In genomic region chr6:2988426-2989331, GRCh38 we compare ENCODE assay signal across 8 cellular contexts. TPM values are rescaled to one million over a fixed set of nuclear protein-coding genes. Genes with fewer than 3 reads are reported as not detected.
DNase-seq lines count a peak whose midpoint lies in the region; ATAC-seq lines count a peak whose summit lies in the region.

No MANE protein-coding gene starts in this region.

- ATAC-seq in GM18868 (IDR thresholded peaks at IDR 0.05; ENCODE audit: unreplicated experiment) (peak; percentile 61), HG03139 (IDR thresholded peaks at IDR 0.05; ENCODE audit: unreplicated experiment) (peak; percentile 52)

- DNase-seq in AG08395 (ENCODE audit: low spot score) (peak; percentile 88), NCI-H2227 (lab: John Stamatoyannopoulos, UW; ENCODE audit: unreplicated experiment) (peak; percentile 92), cerebellum (ENCODE audit: low spot score) (peak; percentile 92), kidney glomerular epithelial cell (lab: John Stamatoyannopoulos, UW) (peak; percentile 94)
- DNase-seq in activated CD4-positive, CD25-positive, alpha-beta regulatory T cell treated with anti-CD3 and anti-CD28 coated beads, Interleukin-2, amount 50 U/mL, for 16 hours (ENCODE audit: low read depth, low spot score): peak; percentile 47
- peak; percentile 85 for DNase-seq in stimulated activated CD4-positive, alpha-beta T cell treated with anti-CD3 and anti-CD28 coated beads, Interleukin-15, amount 100 ng/mL, for 24 hours

RNA-seq across cellular contexts. Expression of gene NQO2, which starts 11.0 kb away (rescaled TPM):
- 8.3 TPM for total RNA-seq in cerebellum

RNA-seq across cellular contexts. Expression of gene SERPINB6, which starts 17.3 kb away (rescaled TPM):
- 16.1 TPM for total RNA-seq in cerebellum

Comparison
In these comparisons a context has a peak if more than half of its experiments do, and no peak if none do; other contexts are left out.
1. Peak in every context shown above with its lines: DNase-seq and ATAC-seq.